Comparison of ENCODE assay signal across 1 cellular context in the genomic region with DNA sequence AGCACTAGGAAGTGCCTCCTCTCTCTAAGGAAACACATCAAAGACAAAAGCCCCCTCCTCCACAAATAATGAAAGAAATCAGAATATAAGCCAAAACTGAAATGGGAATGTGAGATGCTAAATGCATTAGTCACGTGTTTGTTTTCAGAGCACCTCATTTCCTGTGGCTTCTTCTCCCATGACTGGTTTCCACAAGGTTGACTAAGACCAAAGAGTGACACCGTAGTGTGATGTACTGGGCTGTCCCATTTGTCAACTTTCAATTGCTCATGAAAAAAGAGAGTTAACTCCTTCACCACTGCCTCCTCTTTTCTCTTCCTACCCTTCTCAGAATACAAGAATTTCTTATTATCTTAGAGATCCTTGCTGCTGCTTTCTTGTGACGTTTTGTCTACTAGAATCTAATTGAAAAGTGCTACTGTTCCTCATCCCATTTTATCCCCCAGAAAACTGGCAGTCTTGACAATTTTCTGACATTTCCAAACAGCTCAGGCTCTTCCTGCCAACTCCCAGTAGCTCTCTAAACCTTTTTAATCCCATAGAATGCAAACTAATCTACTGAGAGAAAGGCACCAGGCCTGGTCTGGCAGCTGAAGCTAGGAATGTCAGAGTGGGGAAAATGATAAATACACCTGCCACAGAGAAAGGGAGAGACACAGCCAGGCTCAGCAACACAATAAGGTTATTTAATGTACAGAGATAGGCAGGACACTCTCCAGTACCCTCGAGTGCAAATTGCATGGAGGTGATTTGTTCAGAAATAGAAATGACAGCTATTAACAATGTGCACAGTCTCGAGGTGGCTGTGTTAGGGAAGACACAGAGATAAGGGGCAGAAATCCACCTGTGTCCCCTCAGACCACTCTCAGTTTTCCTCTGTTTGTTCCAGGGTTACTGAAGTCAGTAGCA.
TF ChIP-seq lines count a peak whose summit lies in the region.

No MANE protein-coding gene starts in this region.

TF ChIP-seq in IMR-90, 13 proteins besides CTCF, POLR2A, EP300 and RAD21:
- TF ChIP-seq, protein P1, sequence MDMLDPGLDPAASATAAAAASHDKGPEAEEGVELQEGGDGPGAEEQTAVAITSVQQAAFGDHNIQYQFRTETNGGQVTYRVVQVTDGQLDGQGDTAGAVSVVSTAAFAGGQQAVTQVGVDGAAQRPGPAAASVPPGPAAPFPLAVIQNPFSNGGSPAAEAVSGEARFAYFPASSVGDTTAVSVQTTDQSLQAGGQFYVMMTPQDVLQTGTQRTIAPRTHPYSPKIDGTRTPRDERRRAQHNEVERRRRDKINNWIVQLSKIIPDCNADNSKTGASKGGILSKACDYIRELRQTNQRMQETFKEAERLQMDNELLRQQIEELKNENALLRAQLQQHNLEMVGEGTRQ (IDR thresholded peaks at IDR 0.05; ENCODE audit: low read depth, low read length): no peak
- TF ChIP-seq CHD1 (IDR thresholded peaks at IDR 0.05; ENCODE audit: low read depth, low read length): no peak
- TF ChIP-seq SMC3 (IDR thresholded peaks at IDR 0.05; ENCODE audit: low read depth, low read length): no peak
- TF ChIP-seq MAFK (IDR thresholded peaks at IDR 0.05; ENCODE audit: low read depth, low read length): no peak
- TF ChIP-seq FOS (IDR thresholded peaks at IDR 0.05; ENCODE audit: low read depth, low read length): no peak
- no peak for TF ChIP-seq MXI1 (IDR thresholded peaks at IDR 0.05; ENCODE audit: borderline replicate concordance, low read depth, low read length)
- no peak for TF ChIP-seq RCOR1 (IDR thresholded peaks at IDR 0.05; ENCODE audit: insufficient replicate concordance, low read length)
- TF ChIP-seq, protein P2, sequence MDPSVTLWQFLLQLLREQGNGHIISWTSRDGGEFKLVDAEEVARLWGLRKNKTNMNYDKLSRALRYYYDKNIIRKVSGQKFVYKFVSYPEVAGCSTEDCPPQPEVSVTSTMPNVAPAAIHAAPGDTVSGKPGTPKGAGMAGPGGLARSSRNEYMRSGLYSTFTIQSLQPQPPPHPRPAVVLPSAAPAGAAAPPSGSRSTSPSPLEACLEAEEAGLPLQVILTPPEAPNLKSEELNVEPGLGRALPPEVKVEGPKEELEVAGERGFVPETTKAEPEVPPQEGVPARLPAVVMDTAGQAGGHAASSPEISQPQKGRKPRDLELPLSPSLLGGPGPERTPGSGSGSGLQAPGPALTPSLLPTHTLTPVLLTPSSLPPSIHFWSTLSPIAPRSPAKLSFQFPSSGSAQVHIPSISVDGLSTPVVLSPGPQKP (IDR thresholded peaks at IDR 0.05; ENCODE audit: borderline replicate concordance, low read depth, low read length): no peak
